21 cellular contexts compared by ENCODE assay signal in the genomic region with DNA sequence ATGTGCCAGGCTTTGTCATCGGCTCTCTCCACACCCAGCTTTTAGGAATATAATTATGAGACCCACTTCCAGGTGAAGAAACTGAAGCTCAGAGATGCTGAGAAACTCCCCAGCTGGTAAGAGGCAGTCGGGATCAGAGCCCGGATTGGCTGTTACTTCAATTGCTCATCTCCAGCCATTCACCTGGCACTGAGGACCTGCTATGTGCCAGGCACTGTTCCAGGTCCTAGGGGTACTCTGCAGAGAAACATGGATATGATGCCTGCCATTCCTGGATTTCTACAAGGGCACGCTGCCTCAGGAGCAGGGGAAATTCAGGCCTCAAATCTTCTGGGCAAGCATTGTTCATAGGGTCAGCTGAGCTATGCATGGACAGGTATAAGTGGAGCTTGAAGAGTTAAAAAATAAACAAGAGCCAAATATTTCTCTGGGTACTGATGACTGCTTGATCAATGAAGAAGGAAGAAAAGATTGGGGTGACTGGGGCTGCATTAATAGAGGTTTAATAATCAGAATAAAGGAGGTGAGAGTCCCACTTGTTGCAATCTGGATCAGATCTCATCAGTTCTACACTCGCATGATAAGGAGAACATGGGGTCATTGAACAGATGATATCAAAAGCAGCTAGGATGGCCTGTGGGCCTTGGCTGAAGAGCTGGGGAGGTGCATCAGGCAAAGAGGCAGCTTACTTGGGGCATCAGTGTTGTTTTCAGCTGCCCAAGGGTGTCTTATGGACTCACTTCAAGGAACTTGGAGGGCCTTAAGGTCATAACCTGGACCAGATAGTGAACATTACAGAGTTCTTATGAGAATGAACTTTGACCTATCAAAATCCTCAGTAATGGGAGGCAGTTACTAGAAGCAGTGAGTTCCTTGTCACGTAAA.
"Had no signal": no experiment of that assay in that cellular context is flagged by ENCODE, and none has a peak within 500 bp of the region (broad histone marks: within the 10 kb centered on the region; RNA-seq: fewer than 3 reads in every experiment).

No MANE protein-coding gene starts in this region.

- H3K9me3 ChIP-seq: prostate gland had no signal

- ATAC-seq: naive thymus-derived CD4-positive, alpha-beta T cell; right cardiac atrium; stimulated activated memory B cell treated with anti-CD40 and anti-IgM and Interleukin-4, amounts not matched to agents 10 μg/mL and 1 μg/mL and 100 μg/mL, for 72 hours; stimulated activated naive CD8-positive, alpha-beta T cell treated with anti-CD3 and anti-CD28 coated beads, Interleukin-15, Interleukin-2, amounts not matched to agents 100 U/mL and 50 U/mL, for 24 hours had no signal

- H3K27me3 ChIP-seq: neural progenitor cell, tibial nerve, upper lobe of left lung had no signal

- H3K4me3 ChIP-seq: esophagus squamous epithelium, neural progenitor cell, prostate gland, skin epidermis, spleen, thoracic aorta, tibial nerve, upper lobe of left lung had no signal

- DNase-seq: cerebellar nuclear complex; effector CD8-positive, alpha-beta T cell; endodermal cell; esophagus squamous epithelium; foreskin melanocyte; glutamatergic neuron; mesenchymal stem cell; midbrain; naive thymus-derived CD4-positive, alpha-beta T cell; nucleus accumbens; right cardiac atrium; spleen; stimulated activated CD4-positive, alpha-beta T cell treated with anti-CD3 and anti-CD28 coated beads, Interleukin-4, amount 100 ng/mL, for 4 hours; stimulated activated naive CD8-positive, alpha-beta T cell treated with anti-CD3 and anti-CD28 coated beads, Interleukin-15, Interleukin-2, amounts not matched to agents 100 U/mL and 50 U/mL, for 24 hours; upper lobe of left lung had no signal

- H3K4me1 ChIP-seq: esophagus squamous epithelium, neural progenitor cell, prostate gland, spleen, tibial nerve, upper lobe of left lung had no signal

- H3K27ac ChIP-seq: esophagus squamous epithelium, neural progenitor cell, prostate gland, skin epidermis, spleen, thoracic aorta, tibial nerve, upper lobe of left lung had no signal

- H3K4me2 ChIP-seq: neural progenitor cell had no signal

- H2AFZ ChIP-seq: neural progenitor cell had no signal

- H3K9ac ChIP-seq: neural progenitor cell had no signal

- H3K36me3 ChIP-seq: esophagus squamous epithelium, neural progenitor cell, prostate gland, spleen, thoracic aorta, tibial nerve, upper lobe of left lung had no signal
